In genomic region chr12:132256646-132257045, GRCh38 we compare ENCODE assay signal across 30 cellular contexts.
"Had no signal": no experiment of that assay in that cellular context is flagged by ENCODE, and none has a peak within 500 bp of the region (broad histone marks: within the 10 kb centered on the region; RNA-seq: fewer than 3 reads in every experiment).

No MANE protein-coding gene starts in this region.

- H3K27ac ChIP-seq: coronary artery, dorsolateral prefrontal cortex, WERI-Rb-1 had no signal

- H3K36me3 Mint-ChIP-seq: activated naive CD8-positive, alpha-beta T cell had no signal

- H3K4me3 Mint-ChIP-seq: activated B cell treated with CpG ODN at 0.5 μM for 24 hours; activated CD8-positive, alpha-beta T cell treated with anti-CD3 and anti-CD28 coated beads for 36 hours; activated naive CD8-positive, alpha-beta T cell; activated T-cell treated with anti-CD3 and anti-CD28 coated beads, Interleukin-2, amount 50 U/mL, for 4 hours; activated T-helper 17 cell treated with anti-CD3 and anti-CD28 coated beads, Interleukin-2, amount 50 U/mL, for 72 hours; dendritic cell treated with granulocyte-macrophage colony-stimulating factor and Interleukin-4, amounts not matched to agents 40 ng/mL and 50 ng/mL, for 4 days; endodermal cell; T-helper 17 cell; T-helper 2 cell treated with Interferon-gamma antibody and Interleukin-4, amounts not matched to agents 5 μg/mL and 100 μg/mL, for 36 hours had no signal

- ATAC-seq: activated CD4-positive, CD25-positive, alpha-beta regulatory T cell treated with anti-CD3 and anti-CD28 coated beads, Interleukin-2, amount 50 U/mL, for 24 hours; activated CD8-positive, alpha-beta T cell treated with anti-CD3 and anti-CD28 coated beads for 36 hours; activated T-cell treated with anti-CD3 and anti-CD28 coated beads, Interleukin-2, amount 50 U/mL, for 4 hours; activated T-helper 17 cell treated with anti-CD3 and anti-CD28 coated beads, Interleukin-2, amount 50 U/mL, for 72 hours; esophagus mucosa; T-helper 17 cell had no signal

- H3K4me3 ChIP-seq: coronary artery, dorsolateral prefrontal cortex had no signal

- H3K4me1 Mint-ChIP-seq: activated B cell treated with CpG ODN at 0.5 μM for 24 hours; activated T-helper 17 cell treated with anti-CD3 and anti-CD28 coated beads, Interleukin-2, amount 50 U/mL, for 72 hours had no signal

- H3K27ac Mint-ChIP-seq: activated B cell treated with CpG ODN at 0.5 μM for 24 hours; activated CD8-positive, alpha-beta T cell treated with anti-CD3 and anti-CD28 coated beads for 36 hours; activated naive CD8-positive, alpha-beta T cell; activated T-helper 17 cell treated with anti-CD3 and anti-CD28 coated beads, Interleukin-2, amount 50 U/mL, for 72 hours; dendritic cell treated with granulocyte-macrophage colony-stimulating factor and Interleukin-4, amounts not matched to agents 40 ng/mL and 50 ng/mL, for 4 days; endodermal cell; T-helper 17 cell; T-helper 2 cell treated with Interferon-gamma antibody and Interleukin-4, amounts not matched to agents 5 μg/mL and 100 μg/mL, for 36 hours had no signal

- H3K9me3 Mint-ChIP-seq: activated B cell treated with CpG ODN at 0.5 μM for 24 hours; activated CD8-positive, alpha-beta T cell treated with anti-CD3 and anti-CD28 coated beads for 36 hours; activated T-cell treated with anti-CD3 and anti-CD28 coated beads, Interleukin-2, amount 50 U/mL, for 4 hours; activated T-helper 17 cell treated with anti-CD3 and anti-CD28 coated beads, Interleukin-2, amount 50 U/mL, for 72 hours; dendritic cell treated with granulocyte-macrophage colony-stimulating factor and Interleukin-4, amounts not matched to agents 40 ng/mL and 50 ng/mL, for 4 days; endodermal cell; T-helper 2 cell treated with Interferon-gamma antibody and Interleukin-4, amounts not matched to agents 5 μg/mL and 100 μg/mL, for 36 hours had no signal

- DNase-seq: activated B cell treated with CpG ODN at 0.5 μM for 24 hours; activated CD4-positive, alpha-beta T cell treated with anti-CD3 and anti-CD28 coated beads for 48 hours; activated CD4-positive, alpha-beta T cell treated with anti-CD3 and anti-CD28 coated beads, Interleukin-2, amount 50 U/mL, for 1 hour; activated CD4-positive, alpha-beta T cell treated with anti-CD3 and anti-CD28 coated beads, Interleukin-2, amount 50 U/mL, for 48 hours; activated CD8-positive, alpha-beta memory T cell treated with anti-CD3 and anti-CD28 coated beads for 24 hours; activated CD8-positive, alpha-beta T cell treated with anti-CD3 and anti-CD28 coated beads for 36 hours; activated effector memory CD4-positive, alpha-beta T cell treated with Interleukin-2 at 50 U/mL for 16 hours; activated gamma-delta T cell treated with Interleukin-2 at 50 U/mL for 16 hours; activated naive CD4-positive, alpha-beta T cell treated with anti-CD3 and anti-CD28 coated beads, Interleukin-2, amount 50 U/mL, for 16 hours; activated naive CD4-positive, alpha-beta T cell treated with Interleukin-2 at 50 U/mL for 16 hours; activated T-cell treated with anti-CD3 and anti-CD28 coated beads, Interleukin-2, amount 50 U/mL, for 4 hours; amniotic stem cell; anterior cingulate cortex; central memory CD4-positive, alpha-beta T cell; cerebellar nuclear complex; dorsolateral prefrontal cortex; effector memory CD4-positive, alpha-beta T cell; endodermal cell; foreskin fibroblast; T-helper 1 cell; T-helper 17 cell; T1000; WERI-Rb-1 had no signal

- H3K36me3 ChIP-seq: WERI-Rb-1 had no signal
